In the genomic region with DNA sequence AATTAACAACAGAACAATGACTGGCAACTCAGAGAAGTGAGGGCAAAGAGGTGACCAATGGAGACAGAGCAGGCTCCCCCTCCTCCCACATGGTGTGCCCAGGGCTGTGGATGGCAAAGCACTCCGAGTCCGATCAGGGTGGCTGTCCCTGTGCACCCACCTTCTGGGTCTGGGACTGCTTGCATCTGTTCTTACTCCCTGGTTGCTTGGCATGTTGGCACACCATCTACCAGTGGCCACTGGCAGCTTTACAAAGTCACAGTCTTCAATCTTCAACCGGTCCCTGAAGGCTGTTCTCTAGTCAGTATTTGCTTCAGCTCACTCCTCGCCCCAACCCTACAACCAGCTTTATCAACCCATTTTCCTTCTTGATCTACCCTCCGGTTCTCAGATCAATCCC, we compare ENCODE assay signal across 21 cellular contexts.
"Had no signal": no experiment of that assay in that cellular context is flagged by ENCODE, and none has a peak within 500 bp of the region (broad histone marks: within the 10 kb centered on the region; RNA-seq: fewer than 3 reads in every experiment).

No MANE protein-coding gene starts in this region.

- ATAC-seq: activated CD4-positive, CD25-positive, alpha-beta regulatory T cell treated with anti-CD3 and anti-CD28 coated beads, Interleukin-2, amount 50 U/mL, for 24 hours; activated CD8-positive, alpha-beta T cell treated with anti-CD3 and anti-CD28 coated beads for 36 hours; activated T-cell treated with anti-CD3 and anti-CD28 coated beads, Interleukin-2, amount 50 U/mL, for 72 hours had no signal

- H3K4me1 ChIP-seq: adrenal gland had no signal

- H3K27ac ChIP-seq: adrenal gland, cardiac muscle cell had no signal

- H3K4me3 ChIP-seq: adrenal gland, cardiac muscle cell had no signal

- H3K9me3 ChIP-seq: adrenal gland had no signal

- DNase-seq: activated CD4-positive, alpha-beta T cell treated with anti-CD3 and anti-CD28 coated beads for 4 hours; activated CD8-positive, alpha-beta memory T cell treated with anti-CD3 and anti-CD28 coated beads, Interleukin-2, amount 50 U/mL, for 4 hours; activated CD8-positive, alpha-beta T cell treated with anti-CD3 and anti-CD28 coated beads for 36 hours; activated naive CD4-positive, alpha-beta T cell treated with anti-CD3 and anti-CD28 coated beads, Interleukin-2, amount 50 U/mL, for 16 hours; activated naive CD8-positive, alpha-beta T cell treated with anti-CD3 and anti-CD28 coated beads, Interleukin-2, amount 10 ng/mL, durations not matched to agents 7 days and 5 days; activated T-cell treated with anti-CD3 and anti-CD28 coated beads, Interleukin-2, amount 50 U/mL, for 72 hours; aorta; Kasumi-1; KBM-7; NCI-H1105 treated with DMSO at 0.1 percent for 48 hours; NCI-H1436 treated with DMSO at 0.1 percent for 48 hours; NCI-H187; NCI-H2081; NCI-H510A treated with DMSO at 0.1 percent for 48 hours; NCI-H69; NK-92 treated with Interleukin-12 subunit alpha and Interleukin-12 subunit beta, amount 100 ng/mL, for 24 hours; OCI-M1; SHP77 treated with DMSO at 0.1 percent for 48 hours had no signal

- H3K36me3 ChIP-seq: adrenal gland, cardiac muscle cell had no signal

- H3K27me3 ChIP-seq: adrenal gland, cardiac muscle cell had no signal
